Comparison of ENCODE assay signal across 8 cellular contexts in the genomic region with DNA sequence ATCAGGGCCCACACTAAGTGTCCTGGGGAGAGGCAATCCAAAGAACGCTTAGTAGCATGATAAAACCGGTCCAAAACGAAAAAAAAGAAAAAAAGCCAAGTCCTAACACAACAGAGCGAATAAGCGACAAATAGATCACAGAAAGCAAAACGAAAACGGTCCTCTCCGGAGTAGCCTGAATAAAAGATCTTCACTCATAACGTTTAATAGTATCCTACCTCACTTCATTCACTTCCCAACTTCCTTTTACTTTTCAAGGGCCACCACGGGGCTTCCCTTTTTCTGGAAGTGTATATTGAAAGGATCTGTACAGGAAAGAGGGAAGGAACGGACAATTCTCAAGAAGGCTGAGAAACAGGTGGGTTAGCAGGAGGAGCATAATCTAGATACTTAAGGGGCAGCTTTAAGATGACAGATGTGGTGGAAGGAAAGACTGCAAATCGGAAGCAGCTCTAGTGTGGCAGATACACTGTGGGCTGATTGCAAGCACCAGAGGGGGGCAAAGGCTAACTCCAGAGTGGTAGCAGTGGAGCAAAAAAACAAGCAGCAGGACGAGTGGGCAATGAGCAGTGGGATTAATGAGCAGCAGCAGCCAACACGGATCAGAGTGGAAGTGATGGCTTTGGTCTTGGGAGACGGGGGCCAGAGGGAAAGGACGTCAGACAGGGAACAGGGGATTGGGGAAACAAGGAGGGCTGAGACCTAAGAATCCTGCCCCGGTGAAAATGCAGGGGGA. TPM values are rescaled to one million over a fixed set of nuclear protein-coding genes. Genes with fewer than 3 reads are reported as not detected.
DNase-seq lines count a peak whose midpoint lies in the region; ATAC-seq, FAIRE-seq and TF ChIP-seq lines count a peak whose summit lies in the region.

No MANE protein-coding gene starts in this region.

- no peak overlapping the region for H3K27ac Mint-ChIP-seq in CD4-positive, alpha-beta T cell
- H3K27ac Mint-ChIP-seq in naive B cell, result no peak overlapping the region

- no peaks in the 10 kb centered on the region for H3K9me3 Mint-ChIP-seq in CD4-positive, alpha-beta T cell
- H3K9me3 Mint-ChIP-seq in naive B cell, result no peaks in the 10 kb centered on the region

- no peak for ATAC-seq in CD4-positive, alpha-beta T cell (ENCODE audit: poor library complexity)
- ATAC-seq in GM18907 (IDR thresholded peaks at IDR 0.05; ENCODE audit: unreplicated experiment), result peak; percentile 39
- peak in 1 of 2 donors; percentile 5 for ATAC-seq in naive B cell (ENCODE audit: low read depth in 2 of 2)
- ATAC-seq in HG03045 (IDR thresholded peaks at IDR 0.05; ENCODE audit: unreplicated experiment), result no peak

- no peak for TF ChIP-seq CTCF in CD4-positive, alpha-beta T cell (IDR thresholded peaks at IDR 0.05)
- TF ChIP-seq CTCF in WI38 (IDR thresholded peaks at IDR 0.05; ENCODE audit: low read depth, low read length), result no peak

- intact Hi-C loops in CD4-positive, alpha-beta T cell (cut with DNase I, micrococcal nuclease), result loop anchor here in 1 of 2 experiments (2.0 to 5.0 kb wide), 4 partner anchors 154 to 867 kb away; a partner anchor contains a TSS

- CTCF ChIA-PET in CD4-positive, alpha-beta T cell (lab: Charles Lee), result no interaction called here

- no peaks in the 10 kb centered on the region for H3K36me3 ChIP-seq in esophagus (ENCODE audit: control insufficient read depth in 2 of 2, insufficient read depth in 2 of 2, low read length in 1 of 2)

- peak in 6 of 10 experiments; percentile 1 to 6 (median 2) for DNase-seq in CD4-positive, alpha-beta T cell
- DNase-seq in LHCN-M2 (ENCODE audit: low read depth) (peak; percentile 56), naive B cell (peak; percentile 17), H54 (ENCODE audit: insufficient read length, low spot score) (no peak)

- H3K4me3 Mint-ChIP-seq in CD4-positive, alpha-beta T cell, result no peak overlapping the region
- H3K4me3 Mint-ChIP-seq in naive B cell, result no peak overlapping the region

- no peak for TF ChIP-seq POLR2A in H54 (IDR thresholded peaks at IDR 0.05; ENCODE audit: low read depth, low read length)

- no peak for FAIRE-seq in H54 (lab: Jason Lieb, UNC)

- no peaks in the 10 kb centered on the region for H3K27me3 ChIP-seq in CD4-positive, alpha-beta T cell (ENCODE audit: control insufficient read depth, insufficient read depth, low read length)
- H3K27me3 ChIP-seq in esophagus (ENCODE audit: control insufficient read depth in 1 of 2, insufficient read depth in 2 of 2, low read length in 2 of 2), result no peaks in the 10 kb centered on the region

- H3K36me3 Mint-ChIP-seq in CD4-positive, alpha-beta T cell (ENCODE audit: low read depth), result no peaks in the 10 kb centered on the region
- no peaks in the 10 kb centered on the region for H3K36me3 Mint-ChIP-seq in naive B cell

- no peaks in the 10 kb centered on the region for H3K27me3 Mint-ChIP-seq in CD4-positive, alpha-beta T cell
- H3K27me3 Mint-ChIP-seq in naive B cell, result no peaks in the 10 kb centered on the region

- peaks cover 15% of the 10 kb centered on the region for H3K4me1 Mint-ChIP-seq in CD4-positive, alpha-beta T cell (ENCODE audit: low read depth)
- peaks cover under 1 to 13% (median 3%) of the 10 kb centered on the region in 3 donors for H3K4me1 Mint-ChIP-seq in naive B cell

- H3K4me1 ChIP-seq in esophagus (ENCODE audit: control insufficient read depth in 2 of 2, insufficient read depth in 2 of 2, low read length in 1 of 2), result peaks cover 0 to 3% of the 10 kb centered on the region in 2 donors

- peak overlapping the region; percentile 97 for H3K4me3 ChIP-seq in WI38 (ENCODE audit: low read depth, low read length)
- H3K4me3 ChIP-seq in esophagus (ENCODE audit: low read depth in 1 of 2, low read length in 2 of 2), result peak overlapping the region; percentile 81 to 96

- peak overlapping the region; percentile 90 for H3K27ac ChIP-seq in CD4-positive, alpha-beta T cell (ENCODE audit: low read depth, low read length)
- peak overlapping the region; percentile 90 to 99 for H3K27ac ChIP-seq in esophagus (ENCODE audit: low read depth in 2 of 2, low read length in 1 of 2)

- no peaks in the 10 kb centered on the region for H3K9me3 ChIP-seq in CD4-positive, alpha-beta T cell (ENCODE audit: control insufficient read depth, low read length)
- H3K9me3 ChIP-seq in esophagus (ENCODE audit: control insufficient read depth in 2 of 2, insufficient read depth in 1 of 2, low read depth in 1 of 2, low read length in 1 of 2), result no peaks in the 10 kb centered on the region

- WGBS in esophagus, 2 donors, result 1% methylated on average over 17 of the region's 17 CpGs

- POLR2A ChIA-PET in CD4-positive, alpha-beta T cell (lab: Charles Lee), result interaction anchor here (1.0 to 1.4 kb wide), 2 partner anchors 9 to 49 kb away, joined by 3 to 4 read pairs; no protein-coding TSS in a partner anchor

RNA-seq across cellular contexts. Expression of a gene that starts 0.9 kb away (rescaled TPM):
- total RNA-seq in CD4-positive, alpha-beta T cell, result 10 to 100 TPM; 24.0 to 29.8 TPM
- 11.3 and 15.7 TPM in 2 replicates for total RNA-seq in LHCN-M2 (2014; rRNA removed)
- polyA plus RNA-seq in LHCN-M2 (2012), result 10.1 TPM
- polyA plus RNA-seq in esophagus (1 to 10 TPM; 5.2 to 6.9 TPM), naive B cell (ENCODE audit: low read depth in 6 of 6) (10 to 100 TPM; 15.1 to 23.9 (median 18.5) TPM)

RNA-seq across cellular contexts. Expression of a gene that starts 48.7 kb away (rescaled TPM):
- total RNA-seq in CD4-positive, alpha-beta T cell, result 10 to 100 TPM; 50.6 to 54.7 TPM
- 106 and 116 TPM in 2 replicates for total RNA-seq in LHCN-M2 (2014; rRNA removed)
- 27.7 TPM for polyA plus RNA-seq in LHCN-M2 (2012)
- 10 to 100 TPM; 30.6 to 30.7 TPM for polyA plus RNA-seq in esophagus
- 10 to 100 TPM in 5 of 6 donors, 1 to 10 TPM in 1; 8.8 to 22.0 (median 18.2) TPM for polyA plus RNA-seq in naive B cell (ENCODE audit: low read depth in 6 of 6)
